Comparison of ENCODE assay signal across 1 cellular context in genomic region chr2:129191530-129191929, GRCh38.
TF ChIP-seq lines count a peak whose summit lies in the region.

No MANE protein-coding gene starts in this region.

TF ChIP-seq in SK-N-SH, 30 proteins besides CTCF, POLR2A, EP300 and RAD21 (continued from another document):
- TF ChIP-seq, protein P1, sequence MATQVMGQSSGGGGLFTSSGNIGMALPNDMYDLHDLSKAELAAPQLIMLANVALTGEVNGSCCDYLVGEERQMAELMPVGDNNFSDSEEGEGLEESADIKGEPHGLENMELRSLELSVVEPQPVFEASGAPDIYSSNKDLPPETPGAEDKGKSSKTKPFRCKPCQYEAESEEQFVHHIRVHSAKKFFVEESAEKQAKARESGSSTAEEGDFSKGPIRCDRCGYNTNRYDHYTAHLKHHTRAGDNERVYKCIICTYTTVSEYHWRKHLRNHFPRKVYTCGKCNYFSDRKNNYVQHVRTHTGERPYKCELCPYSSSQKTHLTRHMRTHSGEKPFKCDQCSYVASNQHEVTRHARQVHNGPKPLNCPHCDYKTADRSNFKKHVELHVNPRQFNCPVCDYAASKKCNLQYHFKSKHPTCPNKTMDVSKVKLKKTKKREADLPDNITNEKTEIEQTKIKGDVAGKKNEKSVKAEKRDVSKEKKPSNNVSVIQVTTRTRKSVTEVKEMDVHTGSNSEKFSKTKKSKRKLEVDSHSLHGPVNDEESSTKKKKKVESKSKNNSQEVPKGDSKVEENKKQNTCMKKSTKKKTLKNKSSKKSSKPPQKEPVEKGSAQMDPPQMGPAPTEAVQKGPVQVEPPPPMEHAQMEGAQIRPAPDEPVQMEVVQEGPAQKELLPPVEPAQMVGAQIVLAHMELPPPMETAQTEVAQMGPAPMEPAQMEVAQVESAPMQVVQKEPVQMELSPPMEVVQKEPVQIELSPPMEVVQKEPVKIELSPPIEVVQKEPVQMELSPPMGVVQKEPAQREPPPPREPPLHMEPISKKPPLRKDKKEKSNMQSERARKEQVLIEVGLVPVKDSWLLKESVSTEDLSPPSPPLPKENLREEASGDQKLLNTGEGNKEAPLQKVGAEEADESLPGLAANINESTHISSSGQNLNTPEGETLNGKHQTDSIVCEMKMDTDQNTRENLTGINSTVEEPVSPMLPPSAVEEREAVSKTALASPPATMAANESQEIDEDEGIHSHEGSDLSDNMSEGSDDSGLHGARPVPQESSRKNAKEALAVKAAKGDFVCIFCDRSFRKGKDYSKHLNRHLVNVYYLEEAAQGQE (IDR thresholded peaks at IDR 0.05; ENCODE audit: low read depth, low read length) = no peak
- no peak for TF ChIP-seq RXRA (IDR thresholded peaks at IDR 0.05; ENCODE audit: borderline replicate concordance, low read depth)
- TF ChIP-seq, protein P2, sequence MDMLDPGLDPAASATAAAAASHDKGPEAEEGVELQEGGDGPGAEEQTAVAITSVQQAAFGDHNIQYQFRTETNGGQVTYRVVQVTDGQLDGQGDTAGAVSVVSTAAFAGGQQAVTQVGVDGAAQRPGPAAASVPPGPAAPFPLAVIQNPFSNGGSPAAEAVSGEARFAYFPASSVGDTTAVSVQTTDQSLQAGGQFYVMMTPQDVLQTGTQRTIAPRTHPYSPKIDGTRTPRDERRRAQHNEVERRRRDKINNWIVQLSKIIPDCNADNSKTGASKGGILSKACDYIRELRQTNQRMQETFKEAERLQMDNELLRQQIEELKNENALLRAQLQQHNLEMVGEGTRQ (IDR thresholded peaks at IDR 0.05; ENCODE audit: borderline replicate concordance, low read depth, low read length) = no peak
